Comparison of ENCODE assay signal across 1 cellular context in the genomic region with DNA sequence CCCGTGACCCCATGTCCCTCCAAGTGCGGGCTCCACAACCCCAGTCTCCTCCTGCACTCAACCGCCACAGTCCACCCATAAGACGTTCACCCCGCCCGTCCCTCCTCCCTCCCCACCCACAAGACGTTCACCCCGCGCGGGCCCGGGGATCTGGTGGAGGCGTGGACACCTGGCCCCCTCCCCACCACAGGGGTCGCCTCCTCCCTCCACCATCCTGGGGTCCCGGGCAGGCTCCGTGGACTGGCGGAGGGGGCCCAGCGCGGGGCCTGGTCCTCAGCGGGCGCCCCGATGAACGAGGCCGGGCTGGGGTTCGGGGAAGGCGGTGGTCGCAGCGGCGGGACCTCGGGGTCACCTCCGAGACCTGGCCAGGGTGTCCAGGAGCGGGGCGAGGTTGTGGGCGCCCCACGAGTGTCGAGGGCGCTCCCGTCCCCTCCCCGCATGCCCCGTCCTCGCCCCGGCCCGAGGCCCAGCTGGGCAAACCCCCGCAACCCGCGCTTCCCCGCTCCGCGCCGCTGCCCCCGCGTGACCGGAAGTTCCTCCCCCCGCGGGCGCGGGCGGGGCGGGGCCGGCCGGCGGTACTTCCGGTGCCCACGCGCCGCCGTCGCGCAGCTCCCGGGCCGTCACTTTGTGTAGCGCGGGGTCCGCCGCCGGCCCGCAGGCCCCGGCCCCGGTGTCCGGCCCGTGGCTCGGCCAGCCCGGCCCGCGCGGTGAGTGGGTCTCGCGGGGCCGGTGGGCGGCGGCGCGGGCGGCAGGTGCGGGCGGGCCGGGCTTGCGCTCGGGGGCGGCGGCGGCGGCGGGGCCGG.
A peak's percentile ranks its signal among the peaks of the same experiment; 100 is the strongest.
TF ChIP-seq lines count a peak whose summit lies in the region.

A gene (plus strand): TSS at position 578 of the 803 bp plus-strand sequence. CDS start 5,092 bp downstream, outside the sequence.

TF ChIP-seq in HepG2, 621 proteins besides CTCF, POLR2A, EP300 and RAD21 (continued from another document):
- TF ChIP-seq, protein P1, sequence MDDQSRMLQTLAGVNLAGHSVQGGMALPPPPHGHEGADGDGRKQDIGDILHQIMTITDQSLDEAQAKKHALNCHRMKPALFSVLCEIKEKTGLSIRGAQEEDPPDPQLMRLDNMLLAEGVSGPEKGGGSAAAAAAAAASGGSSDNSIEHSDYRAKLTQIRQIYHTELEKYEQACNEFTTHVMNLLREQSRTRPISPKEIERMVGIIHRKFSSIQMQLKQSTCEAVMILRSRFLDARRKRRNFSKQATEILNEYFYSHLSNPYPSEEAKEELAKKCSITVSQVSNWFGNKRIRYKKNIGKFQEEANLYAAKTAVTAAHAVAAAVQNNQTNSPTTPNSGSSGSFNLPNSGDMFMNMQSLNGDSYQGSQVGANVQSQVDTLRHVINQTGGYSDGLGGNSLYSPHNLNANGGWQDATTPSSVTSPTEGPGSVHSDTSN (CRISPR knock-in tag; IDR thresholded peaks at IDR 0.05; ENCODE audit: borderline replicate concordance), result no peak
- TF ChIP-seq ZNF446 (CRISPR knock-in tag; IDR thresholded peaks at IDR 0.05), result no peak; the same call in 1 of the 2 replicates
- TF ChIP-seq ZNF572 (CRISPR knock-in tag; IDR thresholded peaks at IDR 0.05), result 0 out of 2 replicates have a peak, but pooled peaks have one; percentile 63
- TF ChIP-seq, protein P2, sequence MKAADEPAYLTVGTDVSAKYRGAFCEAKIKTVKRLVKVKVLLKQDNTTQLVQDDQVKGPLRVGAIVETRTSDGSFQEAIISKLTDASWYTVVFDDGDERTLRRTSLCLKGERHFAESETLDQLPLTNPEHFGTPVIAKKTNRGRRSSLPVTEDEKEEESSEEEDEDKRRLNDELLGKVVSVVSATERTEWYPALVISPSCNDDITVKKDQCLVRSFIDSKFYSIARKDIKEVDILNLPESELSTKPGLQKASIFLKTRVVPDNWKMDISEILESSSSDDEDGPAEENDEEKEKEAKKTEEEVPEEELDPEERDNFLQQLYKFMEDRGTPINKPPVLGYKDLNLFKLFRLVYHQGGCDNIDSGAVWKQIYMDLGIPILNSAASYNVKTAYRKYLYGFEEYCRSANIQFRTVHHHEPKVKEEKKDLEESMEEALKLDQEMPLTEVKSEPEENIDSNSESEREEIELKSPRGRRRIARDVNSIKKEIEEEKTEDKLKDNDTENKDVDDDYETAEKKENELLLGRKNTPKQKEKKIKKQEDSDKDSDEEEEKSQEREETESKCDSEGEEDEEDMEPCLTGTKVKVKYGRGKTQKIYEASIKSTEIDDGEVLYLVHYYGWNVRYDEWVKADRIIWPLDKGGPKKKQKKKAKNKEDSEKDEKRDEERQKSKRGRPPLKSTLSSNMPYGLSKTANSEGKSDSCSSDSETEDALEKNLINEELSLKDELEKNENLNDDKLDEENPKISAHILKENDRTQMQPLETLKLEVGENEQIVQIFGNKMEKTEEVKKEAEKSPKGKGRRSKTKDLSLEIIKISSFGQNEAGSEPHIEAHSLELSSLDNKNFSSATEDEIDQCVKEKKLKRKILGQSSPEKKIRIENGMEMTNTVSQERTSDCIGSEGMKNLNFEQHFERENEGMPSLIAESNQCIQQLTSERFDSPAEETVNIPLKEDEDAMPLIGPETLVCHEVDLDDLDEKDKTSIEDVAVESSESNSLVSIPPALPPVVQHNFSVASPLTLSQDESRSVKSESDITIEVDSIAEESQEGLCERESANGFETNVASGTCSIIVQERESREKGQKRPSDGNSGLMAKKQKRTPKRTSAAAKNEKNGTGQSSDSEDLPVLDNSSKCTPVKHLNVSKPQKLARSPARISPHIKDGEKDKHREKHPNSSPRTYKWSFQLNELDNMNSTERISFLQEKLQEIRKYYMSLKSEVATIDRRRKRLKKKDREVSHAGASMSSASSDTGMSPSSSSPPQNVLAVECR (CRISPR knock-in tag; IDR thresholded peaks at IDR 0.05; ENCODE audit: borderline replicate concordance), result peak; percentile 32
- TF ChIP-seq NFIC (IDR thresholded peaks at IDR 0.05; ENCODE audit: low read length), result no peak
- TF ChIP-seq, protein P3, sequence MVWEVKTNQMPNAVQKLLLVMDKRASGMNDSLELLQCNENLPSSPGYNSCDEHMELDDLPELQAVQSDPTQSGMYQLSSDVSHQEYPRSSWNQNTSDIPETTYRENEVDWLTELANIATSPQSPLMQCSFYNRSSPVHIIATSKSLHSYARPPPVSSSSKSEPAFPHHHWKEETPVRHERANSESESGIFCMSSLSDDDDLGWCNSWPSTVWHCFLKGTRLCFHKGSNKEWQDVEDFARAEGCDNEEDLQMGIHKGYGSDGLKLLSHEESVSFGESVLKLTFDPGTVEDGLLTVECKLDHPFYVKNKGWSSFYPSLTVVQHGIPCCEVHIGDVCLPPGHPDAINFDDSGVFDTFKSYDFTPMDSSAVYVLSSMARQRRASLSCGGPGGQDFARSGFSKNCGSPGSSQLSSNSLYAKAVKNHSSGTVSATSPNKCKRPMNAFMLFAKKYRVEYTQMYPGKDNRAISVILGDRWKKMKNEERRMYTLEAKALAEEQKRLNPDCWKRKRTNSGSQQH (CRISPR knock-in tag; IDR thresholded peaks at IDR 0.05; ENCODE audit: low read depth), result no peak
- peak; percentile 22 for TF ChIP-seq AGO2 (optimal IDR thresholded peaks at IDR 0.05; ENCODE audit: low read depth, low read length)
- no peak for TF ChIP-seq ZNF713 (CRISPR knock-in tag; IDR thresholded peaks at IDR 0.05)
